9 cellular contexts compared by ENCODE assay signal in the genomic region with DNA sequence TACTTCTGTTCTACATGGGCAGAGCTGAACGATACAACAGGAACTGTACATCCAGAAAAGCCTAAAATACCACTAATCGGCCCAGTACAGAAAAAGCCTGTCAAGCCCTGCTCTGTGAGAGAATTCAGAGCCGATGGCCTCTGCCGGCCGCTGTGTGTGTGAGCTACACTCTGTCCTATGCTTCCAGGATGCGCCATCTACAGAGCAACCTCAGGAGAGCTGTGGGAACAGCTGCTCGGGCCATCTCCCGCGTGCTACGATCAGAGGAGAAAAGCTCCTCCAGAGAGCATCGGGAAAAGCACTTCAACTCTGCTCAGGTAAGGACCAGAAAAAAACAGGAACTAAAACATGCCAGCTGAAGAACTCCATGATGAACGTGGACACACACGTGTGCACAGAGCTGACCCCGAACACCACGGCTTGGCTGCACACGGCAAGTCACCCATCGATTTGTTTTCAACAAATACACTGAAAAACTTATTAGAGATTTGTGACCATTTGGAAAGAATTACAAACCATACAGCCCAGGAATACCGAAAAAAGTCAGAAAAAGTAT.
DNase-seq lines count a peak whose midpoint lies in the region; ATAC-seq, FAIRE-seq and TF ChIP-seq lines count a peak whose summit lies in the region.
"Had no signal": no experiment of that assay in that cellular context is flagged by ENCODE, and none has a peak within 500 bp of the region (broad histone marks: within the 10 kb centered on the region; RNA-seq: fewer than 3 reads in every experiment).

No MANE protein-coding gene starts in this region.

- TF ChIP-seq CTCF in Panc1 (IDR thresholded peaks at IDR 0.05): no peak; the same call in 1 of the 2 replicates
- TF ChIP-seq CTCF in heart left ventricle (IDR thresholded peaks at IDR 0.05): peak in 2 of 12 donors; percentile 13 to 28
- TF ChIP-seq CTCF in gastrocnemius medialis (IDR thresholded peaks at IDR 0.05 in 4 of 5, conservative IDR thresholded peaks at IDR 0.05 in 1 of 5): peak in 2 of 5 experiments; percentile 19 to 25
- TF ChIP-seq CTCF in spleen (IDR thresholded peaks at IDR 0.05 in 8 of 11, conservative IDR thresholded peaks at IDR 0.05 in 3 of 11): no peak

- FAIRE-seq in GM12892 (lab: Jason Lieb, UNC): peak; percentile 58
- FAIRE-seq: endometrium had no signal

- no peak overlapping the region for H3K27ac Mint-ChIP-seq in T-helper 17 cell

- intact Hi-C loops in Panc1 (cut with micrococcal nuclease; ENCODE audit: unreplicated experiment) (no loop called here), heart left ventricle (cut with DNase I) (no loop called here), gastrocnemius medialis (cut with DNase I; ENCODE audit: low total_unique reads) (no loop called here), spleen (cut with DNase I; ENCODE audit: low total_unique reads) (no loop called here)

- H3K4me1 ChIP-seq in Panc1 (ENCODE audit: control insufficient read depth, insufficient read depth, low read length) (peaks cover 66% of the 10 kb centered on the region), heart left ventricle (peaks cover 3 to 77% (median 39%) of the 10 kb centered on the region in 12 donors), gastrocnemius medialis (peaks cover 83 to 87% of the 10 kb centered on the region in 2 donors), spleen (peaks cover 12 to 100% (median 68%) of the 10 kb centered on the region in 6 donors)

- H3K36me3 ChIP-seq in Panc1 (ENCODE audit: control insufficient read depth, insufficient read depth, low read length): no peaks in the 10 kb centered on the region
- H3K36me3 ChIP-seq in heart left ventricle: peaks cover 0 to 27% (median 0%) of the 10 kb centered on the region in 9 donors
- no peaks in the 10 kb centered on the region for H3K36me3 ChIP-seq in gastrocnemius medialis
- H3K36me3 ChIP-seq in spleen: peaks cover 0 to 34% (median 8%) of the 10 kb centered on the region in 6 donors

- in situ Hi-C loops in Panc1 (cut with HindIII; ENCODE audit: low pct_unique_long_range_greater_than_20kb, low sequenced_read_pairs): no loop called here
- in situ Hi-C loops in gastrocnemius medialis (cut with MboI; ENCODE audit: low sequenced_read_pairs in 4 of 4): no loop called here

- CTCF ChIA-PET in Panc1 (lab: Charles Lee): no interaction called here

- H3K27me3 Mint-ChIP-seq in T-helper 17 cell: no peaks in the 10 kb centered on the region

- H3K9me3 ChIP-seq in Panc1 (ENCODE audit: control insufficient read depth, insufficient read depth, low read depth, low read length): no peaks in the 10 kb centered on the region
- H3K9me3 ChIP-seq in heart left ventricle: peaks cover 0 to 19% (median 3%) of the 10 kb centered on the region in 12 donors
- H3K9me3 ChIP-seq in gastrocnemius medialis: no peaks in the 10 kb centered on the region
- no peaks in the 10 kb centered on the region for H3K9me3 ChIP-seq in T-helper 17 cell (ENCODE audit: control insufficient read depth, low read length, poor library complexity, severe bottlenecking)
- peaks cover 0 to 14% (median 10%) of the 10 kb centered on the region in 8 donors for H3K9me3 ChIP-seq in spleen

- POLR2A ChIA-PET in Panc1 (lab: Charles Lee): interaction anchor here (0.6 kb wide), 1 partner anchor 105 kb away, joined by 3 read pairs; no protein-coding TSS in a partner anchor

- H3K4me3 ChIP-seq in Panc1 (ENCODE audit: low read depth in 2 of 2, low read length in 2 of 2): no peak overlapping the region
- no peak overlapping the region for H3K4me3 ChIP-seq in heart left ventricle
- no peak overlapping the region for H3K4me3 ChIP-seq in gastrocnemius medialis
- H3K4me3 ChIP-seq in spleen: no peak overlapping the region

- no TSS peak for BruUV-seq in Panc1 (replicated peaks; lab: Mats Ljungman, UMichigan)

- peaks cover 2% of the 10 kb centered on the region for H3K36me3 Mint-ChIP-seq in T-helper 17 cell (ENCODE audit: low read depth)

- no peak for DNase-seq in GM12892 (ENCODE audit: insufficient read length)
- no peak for DNase-seq in Panc1 (ENCODE audit: low read depth, low spot score)
- peak in 2 of 5 donors; percentile 44 to 58 for DNase-seq in heart left ventricle
- DNase-seq in gastrocnemius medialis: peak in 1 of 2 donors; percentile 50
- DNase-seq in T-helper 17 cell: no peak
- DNase-seq in activated gamma-delta T cell treated with Interleukin-2 at 50 U/mL for 16 hours: no peak
- no peak for DNase-seq in spleen
- DNase-seq in NCI-H1436 treated with DMSO at 0.1 percent for 48 hours (lab: John Stamatoyannopoulos, UW): no peak

- H3K27me3 ChIP-seq in Panc1 (ENCODE audit: control insufficient read depth, insufficient read depth, low read length) (no peaks in the 10 kb centered on the region), heart left ventricle (no peaks in the 10 kb centered on the region), gastrocnemius medialis (no peaks in the 10 kb centered on the region), spleen (replicated peaks in 1 of 7) (no peaks in the 10 kb centered on the region)

- ATAC-seq in Panc1 (peak; percentile 74), heart left ventricle (peak in 3 of 4 donors; percentile 39 to 59 (median 39)), gastrocnemius medialis (peak; percentile 43 to 51), T-helper 17 cell (no peak)

- H3K27ac ChIP-seq in Panc1 (ENCODE audit: low read length) (0 out of 2 replicates have a peak overlapping the region, but pooled peaks have one; percentile 54), heart left ventricle (peak overlapping the region in 7 of 12 donors; percentile 11 to 49 (median 43)), gastrocnemius medialis (peak overlapping the region; percentile 9 to 61 (median 56)), spleen (peak overlapping the region in 2 of 8 donors; percentile 9 to 21)

- WGBS in heart left ventricle, 4 donors: 62 to 66% (median 66%) methylated on average over 18 of the region's 18 CpGs
- WGBS in spleen, 5 donors: 65 to 80% (median 74%) methylated on average over 17 to 18 of the region's 18 CpGs

- no peak for TF ChIP-seq POLR2A in GM12892 (IDR thresholded peaks at IDR 0.05; ENCODE audit: low read depth, low read length)
- no peak for TF ChIP-seq POLR2A in heart left ventricle (IDR thresholded peaks at IDR 0.05)
- no peak for TF ChIP-seq POLR2A in gastrocnemius medialis (IDR thresholded peaks at IDR 0.05)
- TF ChIP-seq POLR2A in spleen (IDR thresholded peaks at IDR 0.05): no peak

- H3K4me1 Mint-ChIP-seq in T-helper 17 cell: peaks cover 55% of the 10 kb centered on the region

- H3K4me3 Mint-ChIP-seq in T-helper 17 cell: no peak overlapping the region
